29 cellular contexts compared by ENCODE assay signal in the genomic region with DNA sequence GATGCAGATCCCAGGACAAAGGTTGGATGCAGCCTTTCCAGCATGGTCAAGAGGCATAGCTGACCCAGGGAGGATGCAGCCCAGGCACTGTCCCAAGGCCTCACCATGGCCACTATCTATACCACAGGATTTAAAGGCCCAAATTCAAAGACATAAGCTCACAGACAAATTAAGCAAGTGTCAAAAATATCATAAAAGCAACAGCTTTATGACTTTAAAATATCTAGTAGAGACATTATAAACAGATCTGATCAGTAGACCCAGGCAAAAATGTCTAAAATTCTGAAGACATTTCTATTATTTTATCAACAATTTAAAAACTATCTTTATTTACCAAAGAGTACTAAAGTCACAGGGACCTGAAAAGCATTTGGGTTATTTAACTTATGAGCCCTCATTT.
"Had no signal": no experiment of that assay in that cellular context is flagged by ENCODE, and none has a peak within 500 bp of the region (broad histone marks: within the 10 kb centered on the region; RNA-seq: fewer than 3 reads in every experiment).

No MANE protein-coding gene starts in this region.

- H3K36me3 ChIP-seq: colonic mucosa, esophagus muscularis mucosa, esophagus squamous epithelium, gastrocnemius medialis, gastroesophageal sphincter, heart left ventricle, heart right ventricle had no signal

- DNase-seq: colonic mucosa; cortex of kidney; dermis blood vessel endothelial cell; dorsolateral prefrontal cortex; effector CD4-positive, alpha-beta T cell; effector CD8-positive, alpha-beta T cell; effector memory CD4-positive, alpha-beta T cell; effector memory CD8-positive, alpha-beta T cell; endodermal cell; erythroblast; esophagus squamous epithelium; foreskin fibroblast; foreskin keratinocyte; foreskin melanocyte; gastrocnemius medialis; glutamatergic neuron; head of caudate nucleus; heart left ventricle; heart right ventricle had no signal

- H3K4me3 ChIP-seq: colonic mucosa, coronary artery, dorsolateral prefrontal cortex, esophagus muscularis mucosa, esophagus squamous epithelium, gastroesophageal sphincter, heart left ventricle, heart right ventricle had no signal

- H3K9me3 ChIP-seq: colonic mucosa had no signal

- H3K4me3 Mint-ChIP-seq: dendritic cell treated with granulocyte-macrophage colony-stimulating factor and Interleukin-4, amounts not matched to agents 40 ng/mL and 50 ng/mL, for 4 days; effector memory CD8-positive, alpha-beta T cell; endodermal cell had no signal

- H3K4me1 Mint-ChIP-seq: endodermal cell had no signal

- H3K4me1 ChIP-seq: colonic mucosa, esophagus muscularis mucosa, esophagus squamous epithelium, foreskin keratinocyte, gastrocnemius medialis, gastroesophageal sphincter, heart left ventricle, heart right ventricle had no signal

- H3K27ac Mint-ChIP-seq: dendritic cell treated with granulocyte-macrophage colony-stimulating factor and Interleukin-4, amounts not matched to agents 40 ng/mL and 50 ng/mL, for 4 days; effector memory CD8-positive, alpha-beta T cell; endodermal cell had no signal

- H3K27me3 Mint-ChIP-seq: dendritic cell treated with granulocyte-macrophage colony-stimulating factor and Interleukin-4, amounts not matched to agents 40 ng/mL and 50 ng/mL, for 4 days had no signal

- FAIRE-seq: colon, endometrium, endothelial cell of umbilical vein, frontal cortex had no signal

- H3K27me3 ChIP-seq: colonic mucosa, dorsolateral prefrontal cortex, esophagus muscularis mucosa, esophagus squamous epithelium, foreskin keratinocyte, gastrocnemius medialis, gastroesophageal sphincter, heart left ventricle, heart right ventricle had no signal

- H3K27ac ChIP-seq: colonic mucosa, coronary artery, dorsolateral prefrontal cortex, epithelial cell of prostate, esophagus muscularis mucosa, esophagus squamous epithelium, foreskin keratinocyte, gastrocnemius medialis, gastroesophageal sphincter, heart left ventricle, heart right ventricle had no signal

- ATAC-seq: effector memory CD8-positive, alpha-beta T cell; esophagus mucosa; foreskin keratinocyte; gastrocnemius medialis; gastroesophageal sphincter; heart left ventricle; heart right ventricle had no signal
